ENCODE assay signal across 1 cellular context in genomic region chr19:45863335-45863839, GRCh38.
A peak's percentile ranks its signal among the peaks of the same experiment; 100 is the strongest.
TF ChIP-seq lines count a peak whose summit lies in the region.

No MANE protein-coding gene starts in this region.

TF ChIP-seq in HepG2, 621 proteins besides CTCF, POLR2A, EP300 and RAD21:
- TF ChIP-seq, protein P1, sequence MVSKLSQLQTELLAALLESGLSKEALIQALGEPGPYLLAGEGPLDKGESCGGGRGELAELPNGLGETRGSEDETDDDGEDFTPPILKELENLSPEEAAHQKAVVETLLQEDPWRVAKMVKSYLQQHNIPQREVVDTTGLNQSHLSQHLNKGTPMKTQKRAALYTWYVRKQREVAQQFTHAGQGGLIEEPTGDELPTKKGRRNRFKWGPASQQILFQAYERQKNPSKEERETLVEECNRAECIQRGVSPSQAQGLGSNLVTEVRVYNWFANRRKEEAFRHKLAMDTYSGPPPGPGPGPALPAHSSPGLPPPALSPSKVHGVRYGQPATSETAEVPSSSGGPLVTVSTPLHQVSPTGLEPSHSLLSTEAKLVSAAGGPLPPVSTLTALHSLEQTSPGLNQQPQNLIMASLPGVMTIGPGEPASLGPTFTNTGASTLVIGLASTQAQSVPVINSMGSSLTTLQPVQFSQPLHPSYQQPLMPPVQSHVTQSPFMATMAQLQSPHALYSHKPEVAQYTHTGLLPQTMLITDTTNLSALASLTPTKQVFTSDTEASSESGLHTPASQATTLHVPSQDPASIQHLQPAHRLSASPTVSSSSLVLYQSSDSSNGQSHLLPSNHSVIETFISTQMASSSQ (IDR thresholded peaks at IDR 0.05; ENCODE audit: low read depth) = peak; percentile 78; the same call in 1 of the 2 replicates
- TF ChIP-seq, protein P1 (CRISPR knock-in tag; IDR thresholded peaks at IDR 0.05; ENCODE audit: borderline replicate concordance) = no peak
- TF ChIP-seq ZBTB8A (CRISPR knock-in tag; IDR thresholded peaks at IDR 0.05; ENCODE audit: borderline replicate concordance, low read depth) (no peak), THAP11 (CRISPR knock-in tag; IDR thresholded peaks at IDR 0.05) (peak; percentile 72), GZF1 (CRISPR knock-in tag; IDR thresholded peaks at IDR 0.05) (0 out of 2 replicates have a peak, but pooled peaks have one; percentile 15), POLR2G (IDR thresholded peaks at IDR 0.05; ENCODE audit: low read depth, low read length) (peak; percentile 49), EED (CRISPR knock-in tag; IDR thresholded peaks at IDR 0.05) (no peak; the same call in 1 of the 2 replicates), HMGXB4 (CRISPR knock-in tag; IDR thresholded peaks at IDR 0.05; ENCODE audit: borderline replicate concordance in 1 of 2, low read depth in 1 of 2) (peak in 1 of 2 experiments; percentile 3; a peak in 1 of 4 replicates), CENPT (CRISPR knock-in tag; IDR thresholded peaks at IDR 0.05; ENCODE audit: low read depth) (no peak), HIVEP1 (CRISPR knock-in tag; IDR thresholded peaks at IDR 0.05) (no peak), MED1 (CRISPR knock-in tag; IDR thresholded peaks at IDR 0.05) (0 out of 2 replicates have a peak, but pooled peaks have one; percentile 4), KDM4B (CRISPR knock-in tag; IDR thresholded peaks at IDR 0.05) (0 out of 2 replicates have a peak, but pooled peaks have one; percentile 2), POGK (CRISPR knock-in tag; conservative IDR thresholded peaks at IDR 0.05) (no peak), MIER2 (CRISPR knock-in tag; IDR thresholded peaks at IDR 0.05) (0 out of 2 replicates have a peak, but pooled peaks have one; percentile 7), ZNF772 (CRISPR knock-in tag; IDR thresholded peaks at IDR 0.05) (peak; percentile 15; the same call in 1 of the 2 replicates), ZNF564 (CRISPR knock-in tag; IDR thresholded peaks at IDR 0.05) (peak; percentile 28; the same call in 1 of the 2 replicates), TSC22D2 (CRISPR knock-in tag; IDR thresholded peaks at IDR 0.05; ENCODE audit: borderline replicate concordance) (0 out of 2 replicates have a peak, but pooled peaks have one; percentile 8), PHF21A (CRISPR knock-in tag; IDR thresholded peaks at IDR 0.05) (peak; percentile 20; the same call in 1 of the 2 replicates), CSRNP1 (CRISPR knock-in tag; IDR thresholded peaks at IDR 0.05) (no peak), CBX5 (CRISPR knock-in tag; IDR thresholded peaks at IDR 0.05; ENCODE audit: borderline replicate concordance) (0 out of 2 replicates have a peak, but pooled peaks have one; percentile 37), ZMAT3 (CRISPR knock-in tag; conservative IDR thresholded peaks at IDR 0.05) (0 out of 2 replicates have a peak, but pooled peaks have one; percentile 12), PHF8 (CRISPR knock-in tag; IDR thresholded peaks at IDR 0.05) (no peak), KAT8 (CRISPR knock-in tag; IDR thresholded peaks at IDR 0.05) (peak; percentile 47; the same call in 1 of the 2 replicates), ZNF607 (CRISPR knock-in tag; IDR thresholded peaks at IDR 0.05; ENCODE audit: borderline replicate concordance) (0 out of 2 replicates have a peak, but pooled peaks have one; percentile 14), SIN3A (IDR thresholded peaks at IDR 0.05; ENCODE audit: borderline replicate concordance, low read depth, low read length) (peak; percentile 34; the same call in 1 of the 2 replicates), ZNF20 (CRISPR knock-in tag; IDR thresholded peaks at IDR 0.05) (0 out of 2 replicates have a peak, but pooled peaks have one; percentile 6), KDM2A (CRISPR knock-in tag; IDR thresholded peaks at IDR 0.05; ENCODE audit: borderline replicate concordance, low read depth) (peak; percentile 12; the same call in 1 of the 2 replicates), NFATC3 (CRISPR knock-in tag; IDR thresholded peaks at IDR 0.05) (0 out of 2 replicates have a peak, but pooled peaks have one; percentile 11), ETV6 (CRISPR knock-in tag; conservative IDR thresholded peaks at IDR 0.05) (no peak), ZNF501 (CRISPR knock-in tag; IDR thresholded peaks at IDR 0.05) (peak; percentile 55; the same call in 1 of the 2 replicates), ZFP36L1 (CRISPR knock-in tag; IDR thresholded peaks at IDR 0.05) (0 out of 2 replicates have a peak, but pooled peaks have one; percentile 25), POLR2AphosphoS5 (IDR thresholded peaks at IDR 0.05; ENCODE audit: low read depth, low read length) (peak; percentile 83), HNRNPLL (IDR thresholded peaks at IDR 0.05; ENCODE audit: low read depth, low read length, poor library complexity, severe bottlenecking) (peak; percentile 32), TBX2 (CRISPR knock-in tag; IDR thresholded peaks at IDR 0.05; ENCODE audit: borderline replicate concordance) (0 out of 2 replicates have a peak, but pooled peaks have one; percentile 16), ZNF337 (CRISPR knock-in tag; IDR thresholded peaks at IDR 0.05; ENCODE audit: borderline replicate concordance, low read depth) (0 out of 2 replicates have a peak, but pooled peaks have one; percentile 36), ZNF674 (CRISPR knock-in tag; IDR thresholded peaks at IDR 0.05; ENCODE audit: low read depth) (0 out of 2 replicates have a peak, but pooled peaks have one; percentile 67), ELF4 (CRISPR knock-in tag; IDR thresholded peaks at IDR 0.05; ENCODE audit: borderline replicate concordance) (peak; percentile 66; the same call in 1 of the 2 replicates), KDM3A (CRISPR knock-in tag; IDR thresholded peaks at IDR 0.05; ENCODE audit: low read depth) (no peak), ZFP91 (CRISPR knock-in tag; IDR thresholded peaks at IDR 0.05; ENCODE audit: borderline replicate concordance) (peak; percentile 73; the same call in 1 of the 2 replicates), FOXC1 (CRISPR knock-in tag; IDR thresholded peaks at IDR 0.05; ENCODE audit: borderline replicate concordance) (0 out of 2 replicates have a peak, but pooled peaks have one; percentile 39), GTF3A (CRISPR knock-in tag; conservative IDR thresholded peaks at IDR 0.05) (no peak), ASH2L (IDR thresholded peaks at IDR 0.05; ENCODE audit: insufficient read length, low read depth, low read length) (no peak)
- TF ChIP-seq, protein P2, sequence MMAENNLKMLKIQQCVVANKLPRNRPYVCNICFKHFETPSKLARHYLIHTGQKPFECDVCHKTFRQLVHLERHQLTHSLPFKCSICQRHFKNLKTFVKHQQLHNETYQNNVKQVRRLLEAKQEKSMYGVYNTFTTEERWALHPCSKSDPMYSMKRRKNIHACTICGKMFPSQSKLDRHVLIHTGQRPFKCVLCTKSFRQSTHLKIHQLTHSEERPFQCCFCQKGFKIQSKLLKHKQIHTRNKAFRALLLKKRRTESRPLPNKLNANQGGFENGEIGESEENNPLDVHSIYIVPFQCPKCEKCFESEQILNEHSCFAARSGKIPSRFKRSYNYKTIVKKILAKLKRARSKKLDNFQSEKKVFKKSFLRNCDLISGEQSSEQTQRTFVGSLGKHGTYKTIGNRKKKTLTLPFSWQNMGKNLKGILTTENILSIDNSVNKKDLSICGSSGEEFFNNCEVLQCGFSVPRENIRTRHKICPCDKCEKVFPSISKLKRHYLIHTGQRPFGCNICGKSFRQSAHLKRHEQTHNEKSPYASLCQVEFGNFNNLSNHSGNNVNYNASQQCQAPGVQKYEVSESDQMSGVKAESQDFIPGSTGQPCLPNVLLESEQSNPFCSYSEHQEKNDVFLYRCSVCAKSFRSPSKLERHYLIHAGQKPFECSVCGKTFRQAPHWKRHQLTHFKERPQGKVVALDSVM (CRISPR knock-in tag; IDR thresholded peaks at IDR 0.05) = peak; percentile 64; the same call in 1 of the 2 replicates
